In the genomic region with DNA sequence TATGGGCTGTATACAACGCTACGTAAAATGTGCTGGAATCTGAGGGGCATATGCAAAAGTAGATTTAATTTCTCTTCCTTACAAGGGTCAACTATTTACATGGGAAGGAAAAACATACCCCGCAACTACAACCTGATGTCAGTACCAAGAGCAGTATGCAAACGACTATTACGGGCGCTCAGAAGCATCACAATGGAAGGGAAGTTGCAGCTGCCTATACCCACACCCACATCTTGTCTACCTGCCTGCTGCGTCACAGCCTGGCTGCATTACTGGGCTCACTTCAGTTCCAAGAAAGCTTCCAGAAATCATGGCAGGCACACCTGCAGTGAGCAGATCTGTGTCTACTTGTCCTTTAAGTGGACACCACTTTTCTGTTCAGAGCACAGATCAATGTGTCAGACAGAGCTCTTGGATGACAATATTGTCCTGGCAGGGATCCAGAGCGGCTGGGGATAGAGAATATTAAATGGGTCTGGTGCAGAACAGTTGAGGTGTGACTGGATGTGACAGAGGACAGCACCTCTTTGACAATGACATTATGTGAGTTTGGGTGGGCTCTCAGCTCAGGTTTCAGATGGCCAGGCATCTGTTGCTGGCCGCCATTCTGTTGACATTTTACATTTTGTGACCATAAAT, we compare ENCODE assay signal across 24 cellular contexts. TPM values are rescaled to one million over a fixed set of nuclear protein-coding genes. Genes with fewer than 3 reads are reported as not detected.
A peak's percentile ranks its signal among the peaks of the same experiment; 100 is the strongest.
DNase-seq lines count a peak whose midpoint lies in the region; ATAC-seq, FAIRE-seq and TF ChIP-seq lines count a peak whose summit lies in the region.
"Had no signal": no experiment of that assay in that cellular context is flagged by ENCODE, and none has a peak within 500 bp of the region (broad histone marks: within the 10 kb centered on the region; RNA-seq: fewer than 3 reads in every experiment).

No MANE protein-coding gene starts in this region.

- peaks cover 31% of the 10 kb centered on the region for H3K4me1 ChIP-seq in Karpas-422 (ENCODE audit: low read length)
- no peaks in the 10 kb centered on the region for H3K4me1 ChIP-seq in body of pancreas
- H3K4me1 ChIP-seq: heart right ventricle, SJSA1, uterus had no signal

- H3K9me2 ChIP-seq in Karpas-422 (replicated peaks; ENCODE audit: insufficient read depth, low read length): no peaks in the 10 kb centered on the region

- H3K27me3 ChIP-seq in Karpas-422 (ENCODE audit: low read length): no peaks in the 10 kb centered on the region
- H3K27me3 ChIP-seq in body of pancreas: no peaks in the 10 kb centered on the region
- H3K27me3 ChIP-seq: SJSA1, uterus had no signal

- peak; percentile 37 for DNase-seq in COR-L47 (lab: John Stamatoyannopoulos, UW)
- DNase-seq in Karpas-422: peak; percentile 77
- peak; percentile 54 for DNase-seq in NCI-H345 treated with DMSO at 0.1 percent for 48 hours (lab: John Stamatoyannopoulos, UW; ENCODE audit: unreplicated experiment)
- DNase-seq in SHP77 treated with DMSO at 0.1 percent for 48 hours (lab: John Stamatoyannopoulos, UW): peak; percentile 32
- DNase-seq in D721Med (ENCODE audit: insufficient read length, low spot score): no peak
- DNase-seq in caudate nucleus (lab: John Stamatoyannopoulos, UW): no peak
- DNase-seq in body of pancreas: no peak
- no peak for DNase-seq in GF-D8 (lab: John Stamatoyannopoulos, UW)
- DNase-seq: activated CD4-positive, alpha-beta T cell treated with anti-CD3 and anti-CD28 coated beads, Interleukin-2, amount 50 U/mL, for 1 hour; CD4-positive, CD25-positive, alpha-beta regulatory T cell; cerebellar nuclear complex; heart right ventricle; left colon; mesendoderm; NCI-H1930; nucleus accumbens; stimulated activated CD4-positive, alpha-beta T cell treated with anti-CD3 and anti-CD28 coated beads, Interleukin-2, amount 100 ng/mL, for 24 hours; uterus had no signal

- H3K9ac ChIP-seq in Karpas-422 (ENCODE audit: low read length): peak overlapping the region; percentile 30

- H3K9me3 ChIP-seq in Karpas-422 (ENCODE audit: low read length) (no peaks in the 10 kb centered on the region), body of pancreas (no peaks in the 10 kb centered on the region)
- H3K9me3 ChIP-seq: heart right ventricle, SJSA1, uterus had no signal

- H3K4me2 ChIP-seq in Karpas-422 (ENCODE audit: low read depth, low read length, poor library complexity, severe bottlenecking): peak overlapping the region; percentile 58

- H3K79me2 ChIP-seq in Karpas-422 (ENCODE audit: low read length): no peaks in the 10 kb centered on the region

- H3K4me3 ChIP-seq in Karpas-422 (ENCODE audit: low read length) (peak overlapping the region; percentile 42; the same call in 1 of the 2 replicates), body of pancreas (no peak overlapping the region)
- H3K4me3 ChIP-seq: heart right ventricle, SJSA1, uterus had no signal

- no peak for TF ChIP-seq POLR2A in body of pancreas (IDR thresholded peaks at IDR 0.05)

- no peak for ATAC-seq in body of pancreas
- ATAC-seq: heart right ventricle; left colon; Panc1; stimulated activated memory B cell treated with anti-CD40 and anti-IgM and Interleukin-4, amounts not matched to agents 10 μg/mL and 1 μg/mL and 100 μg/mL, for 72 hours had no signal

- H3K27ac ChIP-seq in Karpas-422 (ENCODE audit: low read length) (no peak overlapping the region), caudate nucleus (ENCODE audit: low read depth, low read length) (no peak overlapping the region), body of pancreas (no peak overlapping the region)
- H3K27ac ChIP-seq: heart right ventricle, SJSA1, uterus, VCaP had no signal

- intact Hi-C loops in body of pancreas (cut with DNase I): no loop called here

- H4K20me1 ChIP-seq in Karpas-422 (ENCODE audit: insufficient read depth, low read depth, low read length): no peaks in the 10 kb centered on the region

- peak overlapping the region; percentile 52; the same call in 1 of the 2 replicates for H2AFZ ChIP-seq in Karpas-422 (ENCODE audit: low read length)

- H3K36me3 ChIP-seq in Karpas-422 (ENCODE audit: insufficient read depth, low read length) (no peaks in the 10 kb centered on the region), body of pancreas (replicated peaks in 1 of 2; ENCODE audit: insufficient read depth in 1 of 2, low read depth in 2 of 2) (no peaks in the 10 kb centered on the region)
- H3K36me3 ChIP-seq: heart right ventricle, SJSA1, uterus had no signal

- TF ChIP-seq CTCF in D721Med (IDR thresholded peaks at IDR 0.05; ENCODE audit: insufficient read depth, missing control alignments) (no peak), body of pancreas (IDR thresholded peaks at IDR 0.05) (no peak)

- no peak for FAIRE-seq in D721Med (lab: Jason Lieb, UNC)
- FAIRE-seq: astrocyte, H54 had no signal

- 64 to 74% methylated on average over 9 of the region's 9 CpGs for WGBS in body of pancreas, 2 donors

RNA-seq across cellular contexts. Expression of a gene that starts 41.5 kb away (rescaled TPM):
- 212 and 351 TPM in 2 replicates for total RNA-seq in Karpas-422 (2014; rRNA removed; shearing (Covaris generic); ENCODE audit: low replicate concordance)
- 1 to 10 TPM; 6.2 to 6.6 TPM for total RNA-seq in body of pancreas

Comparison
In these comparisons a context has a peak if more than half of its experiments do, and no peak if none do; other contexts are left out.
1. DNase-seq: peak in COR-L47 (single experiment), Karpas-422 (single experiment), NCI-H345 treated with DMSO at 0.1 percent for 48 hours (single experiment) and SHP77 treated with DMSO at 0.1 percent for 48 hours (single experiment); none in D721Med (single experiment), caudate nucleus (0 of 61), body of pancreas (0 of 4) and GF-D8 (single experiment).
2. RNA of a gene that starts 41.5 kb away (total RNA-seq): 212 to 351 TPM in Karpas-422; 6.2 to 6.6 TPM in body of pancreas; every median in the first group is over 10 times any median in the second.